In genomic region chr5:10334830-10335229, GRCh38 we compare ENCODE assay signal across 1 cellular context.
A peak's percentile ranks its signal among the peaks of the same experiment; 100 is the strongest.
TF ChIP-seq lines count a peak whose summit lies in the region.

No MANE protein-coding gene starts in this region.

TF ChIP-seq in K562, 482 proteins besides CTCF, POLR2A, EP300 and RAD21 (continued from another document):
- no peak for TF ChIP-seq ZNF280A (IDR thresholded peaks at IDR 0.05; ENCODE audit: low read depth, partially characterized antibody)
- TF ChIP-seq TOE1 (IDR thresholded peaks at IDR 0.05; ENCODE audit: borderline replicate concordance), result no peak
- TF ChIP-seq TOE1 (CRISPR knock-in tag; IDR thresholded peaks at IDR 0.05; ENCODE audit: borderline replicate concordance, low read depth), result no peak
- TF ChIP-seq ZFX (CRISPR knock-in tag; IDR thresholded peaks at IDR 0.05), result no peak
- no peak for TF ChIP-seq ZNF124 (CRISPR knock-in tag; IDR thresholded peaks at IDR 0.05)
- TF ChIP-seq CEBPB (tag; IDR thresholded peaks at IDR 0.05), result no peak
- TF ChIP-seq JUND (IDR thresholded peaks at IDR 0.05; ENCODE audit: borderline replicate concordance, low read depth, low read length), result 0 out of 2 replicates have a peak, but pooled peaks have one; percentile 3
- TF ChIP-seq JUND (tag; IDR thresholded peaks at IDR 0.05; ENCODE audit: borderline replicate concordance, low read depth, low read length), result no peak
- TF ChIP-seq ZNF778 (CRISPR knock-in tag; IDR thresholded peaks at IDR 0.05), result no peak
- no peak for TF ChIP-seq RBBP5 (IDR thresholded peaks at IDR 0.05; ENCODE audit: borderline replicate concordance, insufficient read depth, low read length, poor library complexity, severe bottlenecking)
- TF ChIP-seq TGIF2 (CRISPR knock-in tag; IDR thresholded peaks at IDR 0.05), result no peak
- no peak for TF ChIP-seq MBD1 (CRISPR knock-in tag; IDR thresholded peaks at IDR 0.05)
- 0 out of 2 replicates have a peak, but pooled peaks have one; percentile 34 for TF ChIP-seq CXXC5 (CRISPR knock-in tag; IDR thresholded peaks at IDR 0.05)
TF ChIP-seq in K562: peak in this region for 8.
